ENCODE assay signal across 9 cellular contexts in genomic region chr11:60485987-60486386, GRCh38. TPM values are rescaled to one million over a fixed set of nuclear protein-coding genes. Genes with fewer than 3 reads are reported as not detected.
DNase-seq lines count a peak whose midpoint lies in the region; ATAC-seq, FAIRE-seq and TF ChIP-seq lines count a peak whose summit lies in the region.
"Had no signal": no experiment of that assay in that cellular context is flagged by ENCODE, and none has a peak within 500 bp of the region (broad histone marks: within the 10 kb centered on the region; RNA-seq: fewer than 3 reads in every experiment).

No MANE protein-coding gene starts in this region.

- no peaks in the 10 kb centered on the region for H3K4me1 ChIP-seq in small intestine (ENCODE audit: control insufficient read depth in 2 of 2, insufficient read depth in 1 of 2, low read depth in 1 of 2, low read length in 1 of 2)

- in situ Hi-C loops in brain microvascular endothelial cell (cut with HindIII; ENCODE audit: low pct_ligation_motif_present, low sequenced_read_pairs) = no loop called here

- no peaks in the 10 kb centered on the region for H3K9me3 ChIP-seq in small intestine (ENCODE audit: control insufficient read depth, low read depth)

- WGBS in small intestine, 3 donors = 43 to 72% (median 55%) methylated on average over 5 of the region's 5 CpGs

- H3K9me3 Mint-ChIP-seq in mesothelial cell of epicardium = no peaks in the 10 kb centered on the region

- ATAC-seq in GM18517 (IDR thresholded peaks at IDR 0.05; ENCODE audit: unreplicated experiment) (peak; percentile 96), HG02840 (IDR thresholded peaks at IDR 0.05; ENCODE audit: low FRiP score, unreplicated experiment) (peak; percentile 94)

- no peaks in the 10 kb centered on the region for H3K36me3 Mint-ChIP-seq in mesothelial cell of epicardium
- H3K36me3 Mint-ChIP-seq: brain had no signal

- no peak for TF ChIP-seq POLR2A in NB4 (IDR thresholded peaks at IDR 0.05; ENCODE audit: extremely low read depth, insufficient read length)

- no peak for FAIRE-seq in small intestine (lab: Jason Lieb, UNC)

- no peaks in the 10 kb centered on the region for H3K36me3 ChIP-seq in brain microvascular endothelial cell (replicated peaks)
- H3K36me3 ChIP-seq in small intestine (ENCODE audit: control insufficient read depth in 2 of 2, insufficient read depth in 2 of 2, low read length in 2 of 2) = no peaks in the 10 kb centered on the region

- TF ChIP-seq CTCF in NB4 (IDR thresholded peaks at IDR 0.05; ENCODE audit: low read depth, low read length) = peak; percentile 9
- TF ChIP-seq CTCF in brain microvascular endothelial cell (IDR thresholded peaks at IDR 0.05; ENCODE audit: low read depth, low read length, missing control alignments) = peak; percentile 20
- no peak for TF ChIP-seq CTCF in mesothelial cell of epicardium (IDR thresholded peaks at IDR 0.05; ENCODE audit: unreplicated experiment)

- no peak overlapping the region for H3K4me3 Mint-ChIP-seq in mesothelial cell of epicardium
- H3K4me3 Mint-ChIP-seq: brain had no signal

- H3K4me1 Mint-ChIP-seq in mesothelial cell of epicardium = no peaks in the 10 kb centered on the region
- H3K4me1 Mint-ChIP-seq: brain had no signal

- H3K27me3 ChIP-seq in brain microvascular endothelial cell (replicated peaks) (no peaks in the 10 kb centered on the region), small intestine (ENCODE audit: control insufficient read depth in 2 of 2, insufficient read depth in 2 of 2, low read length in 2 of 2) (no peaks in the 10 kb centered on the region)

- H3K27ac Mint-ChIP-seq in mesothelial cell of epicardium = no peak overlapping the region
- H3K27ac Mint-ChIP-seq: brain had no signal

- H3K27me3 Mint-ChIP-seq in mesothelial cell of epicardium (ENCODE audit: low read depth) = peaks cover 3% of the 10 kb centered on the region

- H3K27ac ChIP-seq in brain microvascular endothelial cell = no peak overlapping the region
- H3K27ac ChIP-seq in small intestine (ENCODE audit: low read depth in 1 of 2, low read length in 1 of 2) = no peak overlapping the region

- H3K4me3 ChIP-seq in NB4 (ENCODE audit: low read depth, low read length) (no peak overlapping the region), brain microvascular endothelial cell (ENCODE audit: low read depth, low read length) (no peak overlapping the region), small intestine (ENCODE audit: low read depth in 1 of 2, low read length in 2 of 2) (no peak overlapping the region)

- DNase-seq in AML-193 (lab: John Stamatoyannopoulos, UW) (peak; percentile 56 to 59), NB4 (ENCODE audit: low read depth) (peak; percentile 32), brain microvascular endothelial cell (no peak), small intestine (peak; percentile 60), mesothelial cell of epicardium (ENCODE audit: low spot score in 2 of 2, unreplicated experiment in 2 of 2) (no peak), NCI-H146 treated with DMSO at 0.1 percent for 48 hours (lab: John Stamatoyannopoulos, UW; ENCODE audit: unreplicated experiment) (no peak)

RNA-seq across cellular contexts. Expression of gene MS4A12, which starts 6.6 kb away (rescaled TPM):
- under 1 TPM in 1 of 3 donors, not detected in 2; 0.04 TPM for polyA plus RNA-seq in small intestine
- total RNA-seq in mesothelial cell of epicardium = not detected in 3 replicates

RNA-seq across cellular contexts. Expression of gene MS4A13, which starts 29.2 kb away (rescaled TPM):
- polyA plus RNA-seq in small intestine = not detected
- total RNA-seq in mesothelial cell of epicardium = not detected in 3 replicates

RNA-seq across cellular contexts. Expression of gene MS4A1, which starts 30.3 kb away (rescaled TPM):
- polyA plus RNA-seq in small intestine = 1 to 10 TPM in 2 of 3 donors, not detected in 1; 1.4 to 6.2 TPM
- total RNA-seq in mesothelial cell of epicardium = not detected in 3 replicates

RNA-seq across cellular contexts. Expression of gene MS4A5, which starts 56.6 kb away (rescaled TPM):
- polyA plus RNA-seq in small intestine = not detected
- not detected in 3 replicates for total RNA-seq in mesothelial cell of epicardium

Comparison
In these comparisons a context has a peak if more than half of its experiments do, and no peak if none do; other contexts are left out.
1. DNase-seq: peak in AML-193 (2 of 2), NB4 (single experiment) and small intestine (single experiment); none in brain microvascular endothelial cell (single experiment), mesothelial cell of epicardium (0 of 2) and NCI-H146 treated with DMSO at 0.1 percent for 48 hours (single experiment).